8 cellular contexts compared by ENCODE assay signal in the genomic region with DNA sequence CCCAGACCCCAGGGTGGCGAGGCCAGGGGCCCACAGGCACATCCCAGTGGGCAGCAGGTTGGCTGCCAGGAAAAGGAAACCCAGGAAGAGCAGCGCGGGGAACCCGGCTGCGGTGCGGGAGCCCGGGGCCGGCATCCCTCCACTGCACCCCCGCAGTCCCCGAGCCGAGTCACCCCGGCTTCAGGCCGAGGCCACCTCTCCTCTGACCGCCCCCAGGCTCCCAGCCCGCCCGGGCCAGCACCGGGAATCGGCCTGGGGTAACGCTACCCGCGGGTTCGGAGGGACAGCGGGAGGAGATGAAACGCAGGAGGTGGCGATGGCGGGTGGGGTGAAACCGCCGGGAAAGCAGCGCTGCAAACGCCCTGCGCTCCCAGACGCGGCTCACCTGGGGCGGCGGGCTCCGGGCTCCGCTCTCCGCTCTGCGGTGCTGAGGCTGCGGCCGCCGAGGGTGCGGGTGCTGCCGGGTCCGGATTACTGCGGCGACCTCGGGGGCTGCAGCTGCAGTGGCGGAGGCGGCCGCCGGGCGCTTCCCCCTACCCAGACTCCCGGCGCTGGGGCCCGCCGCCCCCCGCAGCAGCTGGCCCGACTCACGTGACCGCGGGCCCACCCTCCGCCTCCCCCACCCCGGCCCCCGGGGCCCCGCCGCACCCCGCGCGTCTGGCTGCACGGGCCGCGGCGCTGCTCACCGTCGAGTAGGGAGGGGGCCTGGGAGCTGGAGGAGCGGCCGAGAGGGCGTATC. TPM values are rescaled to one million over a fixed set of nuclear protein-coding genes. Genes with fewer than 3 reads are reported as not detected.
DNase-seq lines count a peak whose midpoint lies in the region; ATAC-seq and TF ChIP-seq lines count a peak whose summit lies in the region.

A gene with protein sequence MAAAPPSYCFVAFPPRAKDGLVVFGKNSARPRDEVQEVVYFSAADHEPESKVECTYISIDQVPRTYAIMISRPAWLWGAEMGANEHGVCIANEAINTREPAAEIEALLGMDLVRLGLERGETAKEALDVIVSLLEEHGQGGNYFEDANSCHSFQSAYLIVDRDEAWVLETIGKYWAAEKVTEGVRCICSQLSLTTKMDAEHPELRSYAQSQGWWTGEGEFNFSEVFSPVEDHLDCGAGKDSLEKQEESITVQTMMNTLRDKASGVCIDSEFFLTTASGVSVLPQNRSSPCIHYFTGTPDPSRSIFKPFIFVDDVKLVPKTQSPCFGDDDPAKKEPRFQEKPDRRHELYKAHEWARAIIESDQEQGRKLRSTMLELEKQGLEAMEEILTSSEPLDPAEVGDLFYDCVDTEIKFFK (minus strand): TSS at position 545 of the 739 bp plus-strand sequence. CDS start 20,734 bp downstream, outside the sequence.

- H3K36me3 ChIP-seq in HAP-1 (replicated peaks) = no peaks in the 10 kb centered on the region
- no peaks in the 10 kb centered on the region for H3K36me3 ChIP-seq in esophagus squamous epithelium
- H3K36me3 ChIP-seq in mucosa of stomach (ENCODE audit: control insufficient read depth, insufficient read depth, low read length) = no peaks in the 10 kb centered on the region
- no peaks in the 10 kb centered on the region for H3K36me3 ChIP-seq in thyroid gland

- ATAC-seq in activated T-cell treated with anti-CD3 and anti-CD28 coated beads, Interleukin-2, amount 50 U/mL, for 4 hours = peak; percentile 64 to 69

- H3K27ac ChIP-seq in esophagus squamous epithelium (peak within 1 kb of the TSS; percentile 89 to 96 (median 92)), thyroid gland (peak within 1 kb of the TSS; percentile 17 to 82 (median 64))

- peaks cover 9% of the 10 kb centered on the region for H3K4me1 Mint-ChIP-seq in activated T-cell treated with anti-CD3 and anti-CD28 coated beads, Interleukin-2, amount 50 U/mL, for 4 hours (ENCODE audit: low read depth)

- H3K9ac ChIP-seq in mucosa of stomach (ENCODE audit: low read length) = peak within 1 kb of the TSS; percentile 89

- TF ChIP-seq CTCF in GM12875 (IDR thresholded peaks at IDR 0.05; ENCODE audit: borderline replicate concordance, insufficient read depth, low read depth, low read length) = no peak
- no peak for TF ChIP-seq CTCF in esophagus squamous epithelium (IDR thresholded peaks at IDR 0.05)
- TF ChIP-seq CTCF in thyroid gland (IDR thresholded peaks at IDR 0.05) = peak in 1 of 6 experiments; percentile 9

- H3K9me3 ChIP-seq in HAP-1 (peaks cover 3% of the 10 kb centered on the region), esophagus squamous epithelium (peaks cover 0 to 13% (median 11%) of the 10 kb centered on the region in 3 donors), mucosa of stomach (ENCODE audit: control insufficient read depth, low read length) (no peaks in the 10 kb centered on the region), thyroid gland (no peaks in the 10 kb centered on the region)

- H3K27me3 Mint-ChIP-seq in activated T-cell treated with anti-CD3 and anti-CD28 coated beads, Interleukin-2, amount 50 U/mL, for 4 hours (ENCODE audit: low read depth) = peaks cover 47% of the 10 kb centered on the region

- TF ChIP-seq POLR2A in esophagus squamous epithelium (IDR thresholded peaks at IDR 0.05) (peak in 2 of 4 donors; percentile 53 to 63), thyroid gland (IDR thresholded peaks at IDR 0.05) (peak in 1 of 2 donors; percentile 57)

- intact Hi-C loops in esophagus squamous epithelium (cut with DNase I) = no loop called here
- intact Hi-C loops in thyroid gland (cut with DNase I) = no loop called here

- H3K4me3 ChIP-seq in GM12875 (ENCODE audit: low read depth, low read length) = peak within 1 kb of the TSS; percentile 98
- H3K4me3 ChIP-seq in HAP-1 = peak within 1 kb of the TSS; percentile 92
- peak within 1 kb of the TSS; percentile 77 to 98 (median 89) for H3K4me3 ChIP-seq in esophagus squamous epithelium
- peak within 1 kb of the TSS; percentile 80 for H3K4me3 ChIP-seq in mucosa of stomach (ENCODE audit: low read length)
- H3K4me3 ChIP-seq in thyroid gland (replicated peaks in 1 of 3) = peak within 1 kb of the TSS; percentile 64 to 99 (median 74)

- 0% methylated on average over 1 of the region's 79 CpGs for WGBS in esophagus squamous epithelium, 2 donors
- WGBS in thyroid gland, 2 donors = 0% methylated on average over 2 to 6 of the region's 79 CpGs

- peaks cover 6% of the 10 kb centered on the region for H3K9me3 Mint-ChIP-seq in activated T-cell treated with anti-CD3 and anti-CD28 coated beads, Interleukin-2, amount 50 U/mL, for 4 hours

- no peaks in the 10 kb centered on the region for H3K27me3 ChIP-seq in HAP-1 (ENCODE audit: low read depth)
- peaks cover 0 to 18% (median 0%) of the 10 kb centered on the region in 4 donors for H3K27me3 ChIP-seq in esophagus squamous epithelium
- no peaks in the 10 kb centered on the region for H3K27me3 ChIP-seq in mucosa of stomach (ENCODE audit: control insufficient read depth, insufficient read depth, low read length)
- no peaks in the 10 kb centered on the region for H3K27me3 ChIP-seq in thyroid gland

- peak within 1 kb of the TSS; percentile 72 for H3K4me3 Mint-ChIP-seq in activated T-cell treated with anti-CD3 and anti-CD28 coated beads, Interleukin-2, amount 50 U/mL, for 4 hours

- in situ Hi-C loops in HAP-1 (cut with MboI; ENCODE audit: low sequenced_read_pairs) = no loop called here

- no peaks in the 10 kb centered on the region for H3K36me3 Mint-ChIP-seq in activated T-cell treated with anti-CD3 and anti-CD28 coated beads, Interleukin-2, amount 50 U/mL, for 4 hours (ENCODE audit: insufficient read depth)

- peak; percentile 50 to 79 for DNase-seq in HAP-1 (ENCODE audit: low spot score in 2 of 2)
- DNase-seq in NCI-H1092 treated with DMSO at 0.1 percent for 48 hours (lab: John Stamatoyannopoulos, UW) = peak; percentile 44
- peak; percentile 9 for DNase-seq in activated T-cell treated with anti-CD3 and anti-CD28 coated beads, Interleukin-2, amount 50 U/mL, for 4 hours
- no peak for DNase-seq in esophagus squamous epithelium (lab: John Stamatoyannopoulos, UW)
- peak; percentile 52 to 54 for DNase-seq in thyroid gland
- no peak for DNase-seq in epidermal melanocyte (ENCODE audit: insufficient read length, low spot score)

- H3K4me1 ChIP-seq in HAP-1 = peaks cover 14% of the 10 kb centered on the region
- H3K4me1 ChIP-seq in esophagus squamous epithelium = peaks cover 12 to 33% (median 13%) of the 10 kb centered on the region in 3 donors
- H3K4me1 ChIP-seq in mucosa of stomach (ENCODE audit: control insufficient read depth, insufficient read depth, low read length) = peaks cover 19% of the 10 kb centered on the region
- H3K4me1 ChIP-seq in thyroid gland = peaks cover 10 to 16% of the 10 kb centered on the region in 2 donors

RNA-seq across cellular contexts. Expression of the gene that starts here (rescaled TPM):
- total RNA-seq in activated T-cell treated with anti-CD3 and anti-CD28 coated beads, Interleukin-2, amount 50 U/mL, for 4 hours = 1 to 10 TPM; 1.5 to 4.2 (median 1.7) TPM
- total RNA-seq in esophagus squamous epithelium (10 to 100 TPM in 3 of 4 donors, 1 to 10 TPM in 1; 6.3 to 27.8 (median 20.5) TPM), thyroid gland (10 to 100 TPM; 26.6 to 38.5 (median 32.9) TPM)

Comparison
In these comparisons a context has a peak if more than half of its experiments do, and no peak if none do; other contexts are left out.
1. DNase-seq: peak in HAP-1 (2 of 2), NCI-H1092 treated with DMSO at 0.1 percent for 48 hours (single experiment), activated T-cell treated with anti-CD3 and anti-CD28 coated beads, Interleukin-2, amount 50 U/mL, for 4 hours (single experiment) and thyroid gland (2 of 2); none in esophagus squamous epithelium (single experiment) and epidermal melanocyte (single experiment).
2. Peak in every context shown above with its lines, with median percentiles within 50 percentile points of each other: H3K4me3 ChIP-seq.